10 cellular contexts compared by ENCODE assay signal in genomic region chr2:207467716-207468347, GRCh38.
DNase-seq lines count a peak whose midpoint lies in the region; ATAC-seq and TF ChIP-seq lines count a peak whose summit lies in the region.
"Had no signal": no experiment of that assay in that cellular context is flagged by ENCODE, and none has a peak within 500 bp of the region (broad histone marks: within the 10 kb centered on the region; RNA-seq: fewer than 3 reads in every experiment).

No MANE protein-coding gene starts in this region.

- DNase-seq in AG10803 (ENCODE audit: low read depth), result peak; percentile 90
- peak; percentile 52 for DNase-seq in M059J (ENCODE audit: low read depth)
- peak; percentile 48 for DNase-seq in fibroblast of the conjunctiva (ENCODE audit: low read depth)
- DNase-seq in NCI-H1105 (lab: John Stamatoyannopoulos, UW), result no peak
- DNase-seq in hippocampal formation (lab: John Stamatoyannopoulos, UW), result no peak
- no peak for DNase-seq in NCI-H2227 (lab: John Stamatoyannopoulos, UW; ENCODE audit: unreplicated experiment)
- no peak for DNase-seq in left lobe of liver (ENCODE audit: low spot score)
- DNase-seq: NCI-H1694, upper lobe of left lung had no signal

- no peak overlapping the region for H3K4me3 ChIP-seq in AG10803 (ENCODE audit: low read length)
- H3K4me3 ChIP-seq: upper lobe of left lung had no signal

- ATAC-seq in GM19463 (IDR thresholded peaks at IDR 0.05; ENCODE audit: unreplicated experiment) (peak; percentile 76), left lobe of liver (no peak)

- no peak for TF ChIP-seq CTCF in AG10803 (conservative IDR thresholded peaks at IDR 0.05; ENCODE audit: low read length)

Comparison
In these comparisons a context has a peak if more than half of its experiments do, and no peak if none do; other contexts are left out.
1. DNase-seq: peak in AG10803 (single experiment), M059J (single experiment) and fibroblast of the conjunctiva (single experiment); none in NCI-H1105 (single experiment), hippocampal formation (0 of 2), NCI-H2227 (single experiment) and left lobe of liver (single experiment).